ENCODE assay signal across 8 cellular contexts in the genomic region with DNA sequence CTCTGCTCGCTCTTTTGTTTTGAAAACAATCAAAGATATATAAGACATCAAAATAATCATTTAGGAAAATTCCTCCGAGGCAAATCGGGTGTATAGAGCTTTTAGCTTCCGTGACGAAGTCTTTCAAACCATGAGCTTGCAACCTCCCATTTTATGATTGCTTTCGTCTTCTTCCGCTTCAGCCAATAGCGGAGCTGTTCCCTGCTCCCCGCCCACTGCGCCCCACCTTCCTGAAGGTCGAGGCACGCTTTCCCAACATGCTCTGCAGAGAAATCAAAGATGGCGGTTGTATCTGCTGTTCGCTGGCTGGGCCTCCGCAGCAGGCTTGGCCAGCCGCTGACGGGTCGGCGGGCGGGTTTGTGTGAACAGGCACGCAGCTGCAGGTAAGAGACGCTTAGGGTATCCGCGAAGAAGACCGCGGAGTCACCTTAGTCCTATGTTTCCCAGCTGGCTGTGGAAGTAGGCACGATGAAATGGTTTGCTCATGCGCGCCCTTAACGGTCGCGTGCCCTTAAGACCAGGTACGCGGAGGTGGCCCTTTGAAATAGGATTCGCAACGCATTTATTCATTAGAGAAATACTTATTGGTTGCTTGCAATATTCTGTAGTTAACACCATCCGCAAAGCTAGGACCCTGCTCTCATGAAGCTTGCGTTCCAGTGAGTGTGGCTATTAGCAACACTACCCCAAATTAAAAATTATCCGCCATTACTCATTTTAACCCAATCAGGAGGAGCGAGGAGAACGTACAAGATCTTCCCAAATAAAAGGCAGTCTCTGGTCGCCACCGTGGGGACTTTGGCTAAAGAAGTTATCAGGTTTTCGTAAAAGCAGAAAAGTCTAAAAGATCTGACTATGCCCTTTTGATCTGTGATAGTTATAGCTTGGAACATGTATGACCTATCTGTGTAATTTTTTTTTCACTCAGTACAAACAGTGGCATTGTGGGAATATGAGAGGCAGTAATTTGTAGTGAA. TPM values are rescaled to one million over a fixed set of nuclear protein-coding genes. Genes with fewer than 3 reads are reported as not detected.
A peak's percentile ranks its signal among the peaks of the same experiment; 100 is the strongest.
DNase-seq lines count a peak whose midpoint lies in the region; ATAC-seq, FAIRE-seq and TF ChIP-seq lines count a peak whose summit lies in the region.

Gene PTCD3 (plus strand): TSS at position 267 of the 977 bp plus-strand sequence. CDS start 13 bp downstream, at position 280.

- no peaks in the 10 kb centered on the region for H3K27me3 Mint-ChIP-seq in natural killer cell treated with Interleukin-12 subunit alpha and Interleukin-12 subunit beta and Interleukin-15 and Interleukin-18, amount 100 ng/mL, for 72 hours
- H3K27me3 Mint-ChIP-seq in stimulated activated naive CD8-positive, alpha-beta T cell treated with anti-CD3 and anti-CD28 coated beads, Interleukin-15, Interleukin-2, amounts not matched to agents 100 ng/mL and 50 ng/mL, for 24 hours, result no peaks in the 10 kb centered on the region

- H3K36me3 Mint-ChIP-seq in natural killer cell treated with Interleukin-12 subunit alpha and Interleukin-12 subunit beta and Interleukin-15 and Interleukin-18, amount 100 ng/mL, for 72 hours, result peaks cover 30% of the 10 kb centered on the region
- peaks cover 78% of the 10 kb centered on the region for H3K36me3 Mint-ChIP-seq in stimulated activated naive CD8-positive, alpha-beta T cell treated with anti-CD3 and anti-CD28 coated beads, Interleukin-15, Interleukin-2, amounts not matched to agents 100 ng/mL and 50 ng/mL, for 24 hours (ENCODE audit: low read depth)

- no peaks in the 10 kb centered on the region for H3K9me3 Mint-ChIP-seq in natural killer cell treated with Interleukin-12 subunit alpha and Interleukin-12 subunit beta and Interleukin-15 and Interleukin-18, amount 100 ng/mL, for 72 hours
- no peaks in the 10 kb centered on the region for H3K9me3 Mint-ChIP-seq in stimulated activated naive CD8-positive, alpha-beta T cell treated with anti-CD3 and anti-CD28 coated beads, Interleukin-15, Interleukin-2, amounts not matched to agents 100 ng/mL and 50 ng/mL, for 24 hours

- ATAC-seq in natural killer cell treated with Interleukin-12 subunit alpha and Interleukin-12 subunit beta and Interleukin-15 and Interleukin-18, amount 100 ng/mL, for 72 hours, result peak; percentile 95 to 97

- peak; percentile 85 for TF ChIP-seq POLR2A in H54 (IDR thresholded peaks at IDR 0.05; ENCODE audit: low read depth, low read length)

- H3K27ac Mint-ChIP-seq in natural killer cell treated with Interleukin-12 subunit alpha and Interleukin-12 subunit beta and Interleukin-15 and Interleukin-18, amount 100 ng/mL, for 72 hours, result peak within 1 kb of the TSS; percentile 99 to 100
- peak within 1 kb of the TSS; percentile 97 for H3K27ac Mint-ChIP-seq in stimulated activated naive CD8-positive, alpha-beta T cell treated with anti-CD3 and anti-CD28 coated beads, Interleukin-15, Interleukin-2, amounts not matched to agents 100 ng/mL and 50 ng/mL, for 24 hours

- H3K4me3 ChIP-seq in fibroblast of pulmonary artery (replicated peaks; ENCODE audit: low read depth, low read length), result peak within 1 kb of the TSS; percentile 66

- peak; percentile 96 for FAIRE-seq in H54 (lab: Jason Lieb, UNC)

- DNase-seq in ELF-1 (ENCODE audit: low read depth, low spot score) (peak; percentile 96), H54 (ENCODE audit: insufficient read length, low spot score) (peak; percentile 69), M059J (ENCODE audit: low read depth) (peak; percentile 93), SHP77 (lab: John Stamatoyannopoulos, UW) (peak; percentile 92 to 96), fibroblast of pulmonary artery (ENCODE audit: low read depth) (peak; percentile 96)
- peak; percentile 91 for DNase-seq in activated effector memory CD4-positive, alpha-beta T cell treated with Interleukin-2 at 50 U/mL for 16 hours
- DNase-seq in natural killer cell treated with Interleukin-12 subunit alpha and Interleukin-12 subunit beta and Interleukin-15 and Interleukin-18, amount 100 ng/mL, for 72 hours (ENCODE audit: low spot score), result peak; percentile 96

- H3K4me3 Mint-ChIP-seq in natural killer cell treated with Interleukin-12 subunit alpha and Interleukin-12 subunit beta and Interleukin-15 and Interleukin-18, amount 100 ng/mL, for 72 hours, result peak within 1 kb of the TSS; percentile 99
- peak within 1 kb of the TSS; percentile 96 for H3K4me3 Mint-ChIP-seq in stimulated activated naive CD8-positive, alpha-beta T cell treated with anti-CD3 and anti-CD28 coated beads, Interleukin-15, Interleukin-2, amounts not matched to agents 100 ng/mL and 50 ng/mL, for 24 hours

- H3K4me1 Mint-ChIP-seq in natural killer cell treated with Interleukin-12 subunit alpha and Interleukin-12 subunit beta and Interleukin-15 and Interleukin-18, amount 100 ng/mL, for 72 hours (ENCODE audit: low read depth in 2 of 2), result peaks cover 48 to 71% of the 10 kb centered on the region in 2 donors
- H3K4me1 Mint-ChIP-seq in stimulated activated naive CD8-positive, alpha-beta T cell treated with anti-CD3 and anti-CD28 coated beads, Interleukin-15, Interleukin-2, amounts not matched to agents 100 ng/mL and 50 ng/mL, for 24 hours (ENCODE audit: low read depth), result peaks cover 75% of the 10 kb centered on the region

- TF ChIP-seq CTCF in fibroblast of pulmonary artery (IDR thresholded peaks at IDR 0.05; ENCODE audit: low read length, missing control alignments), result no peak

RNA-seq across cellular contexts. Expression of gene PTCD3, which starts in this region (rescaled TPM):
- total RNA-seq in M059J (2014; rRNA removed; shearing (Covaris generic)), result 38.3 and 52.6 TPM in 2 replicates
- total RNA-seq in natural killer cell treated with Interleukin-12 subunit alpha and Interleukin-12 subunit beta and Interleukin-15 and Interleukin-18, amount 100 ng/mL, for 72 hours, result 100 to 1,000 TPM; 101 to 169 TPM

Comparison
In these comparisons a context has a peak if more than half of its experiments do, and no peak if none do; other contexts are left out.
1. Peak in every context shown above with its lines: DNase-seq, ATAC-seq and H3K4me3 ChIP-seq.